8 cellular contexts compared by ENCODE assay signal in the genomic region with DNA sequence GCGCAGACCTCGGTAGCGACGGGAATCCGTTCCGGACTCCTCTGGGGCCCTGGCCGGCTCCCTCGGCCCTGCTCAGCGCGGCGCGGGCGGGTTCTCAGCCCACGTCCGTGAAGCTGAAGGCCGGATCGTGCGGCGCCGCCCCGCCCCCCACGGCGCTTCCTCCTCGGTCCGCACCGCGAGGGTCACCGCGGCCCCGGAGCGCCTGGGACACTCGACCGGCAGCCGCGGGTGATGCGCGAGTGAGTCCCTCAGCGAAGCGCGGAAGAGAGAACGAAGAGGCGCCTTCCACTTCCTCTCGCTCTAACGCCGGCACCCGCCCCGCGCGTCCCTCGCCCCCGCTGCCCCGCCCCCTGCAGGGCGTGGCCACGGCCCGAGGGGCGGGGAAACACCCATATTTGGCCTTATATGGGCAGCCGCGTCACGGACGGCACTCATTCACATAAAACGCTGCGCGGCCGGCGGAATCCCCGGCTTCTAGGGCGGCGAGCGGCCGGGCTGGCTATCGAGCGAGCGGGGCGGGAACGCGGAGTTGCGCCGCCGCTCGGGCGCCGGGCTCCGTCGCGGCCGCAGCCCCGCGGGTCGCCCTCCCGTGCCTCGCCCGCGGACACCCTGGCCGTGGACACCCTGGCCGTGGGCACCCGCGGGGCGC. TPM values are rescaled to one million over a fixed set of nuclear protein-coding genes. Genes with fewer than 3 reads are reported as not detected.
DNase-seq lines count a peak whose midpoint lies in the region; ATAC-seq and TF ChIP-seq lines count a peak whose summit lies in the region.

A gene with protein sequence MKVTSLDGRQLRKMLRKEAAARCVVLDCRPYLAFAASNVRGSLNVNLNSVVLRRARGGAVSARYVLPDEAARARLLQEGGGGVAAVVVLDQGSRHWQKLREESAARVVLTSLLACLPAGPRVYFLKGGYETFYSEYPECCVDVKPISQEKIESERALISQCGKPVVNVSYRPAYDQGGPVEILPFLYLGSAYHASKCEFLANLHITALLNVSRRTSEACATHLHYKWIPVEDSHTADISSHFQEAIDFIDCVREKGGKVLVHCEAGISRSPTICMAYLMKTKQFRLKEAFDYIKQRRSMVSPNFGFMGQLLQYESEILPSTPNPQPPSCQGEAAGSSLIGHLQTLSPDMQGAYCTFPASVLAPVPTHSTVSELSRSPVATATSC (plus strand): TSS at position 470 of the 649 bp plus-strand sequence. CDS start 215 bp downstream, outside the sequence.

- H3K4me1 Mint-ChIP-seq in GM23338, result peaks cover 61% of the 10 kb centered on the region
- H3K4me1 Mint-ChIP-seq in neural progenitor cell, result peaks cover 55% of the 10 kb centered on the region

- H3K4me3 ChIP-seq in GM23338, result peak within 1 kb of the TSS; percentile 93
- H3K4me3 ChIP-seq in LNCaP clone FGC (ENCODE audit: low read depth, low read length), result peak within 1 kb of the TSS; percentile 66
- peak within 1 kb of the TSS; percentile 73 for H3K4me3 ChIP-seq in SJSA1
- H3K4me3 ChIP-seq in foreskin fibroblast (ENCODE audit: low read depth in 1 of 2, low read length in 2 of 2), result peak within 1 kb of the TSS; percentile 72 to 85
- peak within 1 kb of the TSS; percentile 87 for H3K4me3 ChIP-seq in neural progenitor cell
- H3K4me3 ChIP-seq in stomach smooth muscle (ENCODE audit: low read length in 2 of 2), result peak within 1 kb of the TSS; percentile 75 to 81

- H3K27me3 ChIP-seq in GM23338 (ENCODE audit: insufficient read depth), result peaks cover 40% of the 10 kb centered on the region
- H3K27me3 ChIP-seq in SJSA1 (replicated peaks), result no peaks in the 10 kb centered on the region
- peaks cover 58% of the 10 kb centered on the region for H3K27me3 ChIP-seq in neural progenitor cell
- no peaks in the 10 kb centered on the region for H3K27me3 ChIP-seq in stomach smooth muscle (ENCODE audit: control insufficient read depth in 1 of 2, insufficient read depth in 2 of 2, low read length in 2 of 2)

- no peak for TF ChIP-seq CTCF in GM23338 (conservative IDR thresholded peaks at IDR 0.05; ENCODE audit: low read depth in 2 of 2)
- TF ChIP-seq CTCF in LNCaP clone FGC (IDR thresholded peaks at IDR 0.05; ENCODE audit: control insufficient read depth, extremely low read depth, insufficient read depth), result no peak
- TF ChIP-seq CTCF in foreskin fibroblast (IDR thresholded peaks at IDR 0.05; ENCODE audit: low read depth, low read length), result no peak
- no peak for TF ChIP-seq CTCF in neural progenitor cell (IDR thresholded peaks at IDR 0.05)

- H3K4me2 ChIP-seq in GM23338 (peak within 1 kb of the TSS; percentile 95), neural progenitor cell (peak within 1 kb of the TSS; percentile 88)

- H3K36me3 Mint-ChIP-seq in GM23338 (ENCODE audit: low read depth) (peaks cover 24% of the 10 kb centered on the region), neural progenitor cell (no peaks in the 10 kb centered on the region)

- peaks cover 15% of the 10 kb centered on the region for H3F3A ChIP-seq in GM23338 (replicated peaks; ENCODE audit: low read depth)
- H3F3A ChIP-seq in neural progenitor cell (ENCODE audit: low read depth), result peaks cover 40% of the 10 kb centered on the region

- no peak within 1 kb of the TSS for H3K27ac ChIP-seq in GM23338 (ENCODE audit: low read depth)
- H3K27ac ChIP-seq in SJSA1, result peak within 1 kb of the TSS; percentile 84
- no peak within 1 kb of the TSS for H3K27ac ChIP-seq in neural progenitor cell
- H3K27ac ChIP-seq in stomach smooth muscle (ENCODE audit: low read length), result peak within 1 kb of the TSS; percentile 76

- H3K9ac ChIP-seq in ES-I3 (ENCODE audit: low read depth, low read length) (peak within 1 kb of the TSS; percentile 82), neural progenitor cell (no peak within 1 kb of the TSS), stomach smooth muscle (ENCODE audit: low read length in 2 of 2) (peak within 1 kb of the TSS; percentile 79 to 80)

- peak within 1 kb of the TSS; percentile 93 for H3K4me3 Mint-ChIP-seq in GM23338
- peak within 1 kb of the TSS; percentile 95 for H3K4me3 Mint-ChIP-seq in neural progenitor cell

- DNase-seq in GM23338 (ENCODE audit: low spot score), result peak; percentile 97
- peak; percentile 75 for DNase-seq in LNCaP clone FGC (ENCODE audit: low read depth)
- peak; percentile 93 to 94 for DNase-seq in SJSA1 (ENCODE audit: low read depth in 1 of 2, low spot score in 2 of 2)
- DNase-seq in activated gamma-delta T cell treated with anti-CD3 and anti-CD28 coated beads, Interleukin-2, amount 50 U/mL, for 16 hours (ENCODE audit: low read depth), result peak; percentile 92
- peak; percentile 95 to 99 for DNase-seq in foreskin fibroblast
- DNase-seq in neural progenitor cell (ENCODE audit: low spot score), result peak; percentile 98

- H3K4me1 ChIP-seq in ES-I3 (ENCODE audit: insufficient read depth, low read length) (peaks cover 23% of the 10 kb centered on the region), GM23338 (ENCODE audit: insufficient read depth) (peaks cover 50% of the 10 kb centered on the region), SJSA1 (replicated peaks) (peaks cover 62% of the 10 kb centered on the region), neural progenitor cell (peaks cover 45% of the 10 kb centered on the region), stomach smooth muscle (ENCODE audit: control insufficient read depth, insufficient read depth, low read length) (peaks cover 55% of the 10 kb centered on the region)

- H3K9me3 Mint-ChIP-seq in GM23338 (peaks cover 3% of the 10 kb centered on the region; the same call in 1 of the 3 replicates), neural progenitor cell (peaks cover 2% of the 10 kb centered on the region)

- H3K9me2 ChIP-seq in GM23338 (ENCODE audit: insufficient read depth), result no peaks in the 10 kb centered on the region

- ATAC-seq in GM23338, result peak; percentile 23

- no peaks in the 10 kb centered on the region for H3K9me3 ChIP-seq in ES-I3 (ENCODE audit: control insufficient read depth, insufficient read depth, low read length)
- no peaks in the 10 kb centered on the region for H3K9me3 ChIP-seq in SJSA1 (replicated peaks)
- no peaks in the 10 kb centered on the region for H3K9me3 ChIP-seq in neural progenitor cell (ENCODE audit: low read depth)
- H3K9me3 ChIP-seq in stomach smooth muscle (ENCODE audit: control insufficient read depth in 2 of 2, low read length in 2 of 2), result no peaks in the 10 kb centered on the region

- H3K27ac Mint-ChIP-seq in GM23338 (no peak within 1 kb of the TSS), neural progenitor cell (peak within 1 kb of the TSS; percentile 86)

- H3K36me3 ChIP-seq in ES-I3 (ENCODE audit: insufficient read depth, low read length) (no peaks in the 10 kb centered on the region), GM23338 (ENCODE audit: insufficient read depth) (peaks cover 7% of the 10 kb centered on the region; the same call in 1 of the 2 replicates), SJSA1 (peaks cover 9% of the 10 kb centered on the region; the same call in 1 of the 2 replicates), neural progenitor cell (no peaks in the 10 kb centered on the region), stomach smooth muscle (ENCODE audit: control insufficient read depth in 2 of 2, insufficient read depth in 2 of 2, low read length in 2 of 2) (no peaks in the 10 kb centered on the region)

- H3K27me3 Mint-ChIP-seq in GM23338 (ENCODE audit: insufficient read depth, low read depth, poor library complexity) (peaks cover 29% of the 10 kb centered on the region), neural progenitor cell (ENCODE audit: insufficient read depth, low read depth) (peaks cover 23% of the 10 kb centered on the region)

- H4K20me1 ChIP-seq in GM23338 (replicated peaks; ENCODE audit: insufficient read depth), result peaks cover 6% of the 10 kb centered on the region; the same call in 1 of the 2 replicates
- H4K20me1 ChIP-seq in neural progenitor cell (ENCODE audit: low read depth), result peaks cover 13% of the 10 kb centered on the region

- H2AFZ ChIP-seq in GM23338, result peak within 1 kb of the TSS; percentile 69
- H2AFZ ChIP-seq in neural progenitor cell (replicated peaks), result peak within 1 kb of the TSS; percentile 96

- H3K79me2 ChIP-seq in GM23338 (replicated peaks; ENCODE audit: insufficient read depth) (peaks cover 45% of the 10 kb centered on the region), neural progenitor cell (ENCODE audit: low read depth) (no peaks in the 10 kb centered on the region)

RNA-seq across cellular contexts. Expression of the gene that starts here (rescaled TPM):
- 35.0 and 35.9 TPM in 2 replicates for total RNA-seq in GM23338 (2014; rRNA removed; shearing (Covaris generic))
- 10.8 and 15.4 TPM in 2 replicates for polyA plus RNA-seq in GM23338 (2016; fragmentation: Nextera tagmentation; extraction: Ambion mirVana)
- total RNA-seq in SJSA1 (2014; rRNA removed; shearing (Covaris generic)), result 12.9 and 18.9 TPM in 2 replicates
- 0.34 and 1.5 TPM in 2 replicates for total RNA-seq in neural progenitor cell (ENCODE audit: low replicate concordance)

Comparison
In these comparisons a context has a peak if more than half of its experiments do, and no peak if none do; other contexts are left out.
1. H3K27ac ChIP-seq: peak in SJSA1 (single experiment) and stomach smooth muscle (single experiment); none in GM23338 (single experiment) and neural progenitor cell (single experiment).
2. Peak in every context shown above with its lines, with median percentiles within 50 percentile points of each other: DNase-seq and H3K4me3 ChIP-seq.